In the genomic region with DNA sequence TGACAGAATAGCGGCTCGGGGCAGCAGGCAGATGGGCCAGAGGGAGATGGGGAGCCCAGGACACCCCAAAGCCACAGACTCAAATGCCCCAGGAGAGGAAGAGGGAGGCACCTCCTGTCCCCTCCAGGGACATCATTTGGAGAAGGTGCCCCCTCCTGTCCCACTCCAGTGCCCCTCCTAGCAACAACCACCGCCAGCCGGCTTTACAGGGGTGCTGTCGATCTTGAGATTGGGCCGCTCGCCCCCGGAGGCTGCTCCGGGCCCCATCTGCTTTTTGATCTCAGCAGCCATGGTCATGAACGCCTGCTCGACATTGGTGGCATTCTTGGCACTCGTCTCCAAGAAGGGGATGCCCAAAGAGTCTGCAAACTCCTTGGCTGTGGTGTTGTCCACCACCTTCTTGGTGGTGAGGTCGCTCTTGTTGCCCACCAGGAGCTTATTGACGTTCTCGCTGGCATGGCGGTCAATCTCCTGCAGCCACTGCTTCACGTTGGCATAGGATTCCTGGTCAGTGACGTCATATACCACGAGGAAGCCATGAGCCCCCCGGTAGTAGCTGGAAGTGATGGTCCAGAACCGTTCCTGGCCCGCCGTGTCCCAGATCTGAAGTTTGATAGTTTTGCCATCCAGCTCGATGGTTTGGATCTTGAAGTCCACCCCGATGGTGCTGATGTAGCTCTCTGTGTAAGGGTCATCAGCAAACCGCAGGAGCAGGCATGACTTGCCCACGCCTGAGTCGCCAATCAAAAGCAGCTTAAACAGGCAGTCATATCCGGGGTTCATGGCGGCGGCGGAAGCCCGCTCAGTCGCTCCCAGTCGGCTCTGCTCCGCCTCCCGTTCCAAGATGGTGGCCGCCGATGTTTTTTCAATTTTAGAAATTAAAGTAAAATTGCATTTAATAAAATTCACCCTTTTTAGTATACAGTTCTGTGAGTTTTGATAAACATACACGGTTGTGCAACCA, we compare ENCODE assay signal across 32 cellular contexts. TPM values are rescaled to one million over a fixed set of nuclear protein-coding genes. Genes with fewer than 3 reads are reported as not detected.
"Had no signal": no experiment of that assay in that cellular context is flagged by ENCODE, and none has a peak within 500 bp of the region (broad histone marks: within the 10 kb centered on the region; RNA-seq: fewer than 3 reads in every experiment).

No MANE protein-coding gene starts in this region.

- H3K9me3 ChIP-seq: esophagus muscularis mucosa, gastrocnemius medialis had no signal

- H3K36me3 Mint-ChIP-seq: activated naive CD4-positive, alpha-beta T cell treated with anti-CD3 and anti-CD28 coated beads, Interleukin-2, amount 10 ng/mL, durations not matched to agents 7 days and 5 days; activated naive CD4-positive, alpha-beta T cell treated with anti-CD3 and anti-CD28 coated beads, Interleukin-2, amount 50 U/mL, for 72 hours; activated naive CD8-positive, alpha-beta T cell treated with anti-CD3 and anti-CD28 coated beads, Interleukin-2, amount 10 ng/mL, durations not matched to agents 7 days and 5 days had no signal

- H3K4me3 Mint-ChIP-seq: activated B cell treated with CpG ODN at 0.5 μM for 24 hours; activated CD4-positive, alpha-beta memory T cell treated with anti-CD3 and anti-CD28 coated beads, Interleukin-2, amount 10 ng/mL, durations not matched to agents 7 days and 5 days; activated CD4-positive, alpha-beta T cell treated with anti-CD3 and anti-CD28 coated beads, Interleukin-2, amount 10 ng/mL, durations not matched to agents 7 days and 5 days; activated naive CD4-positive, alpha-beta T cell treated with anti-CD3 and anti-CD28 coated beads, Interleukin-2, amount 10 ng/mL, durations not matched to agents 7 days and 5 days; activated naive CD8-positive, alpha-beta T cell treated with anti-CD3 and anti-CD28 coated beads, Interleukin-2, amount 10 ng/mL, durations not matched to agents 7 days and 5 days; activated T-cell treated with anti-CD3 and anti-CD28 coated beads, Interleukin-2, amount 50 U/mL, for 24 hours; activated T-cell treated with anti-CD3 and anti-CD28 coated beads, Interleukin-2, amount 50 U/mL, for 72 hours; effector memory CD8-positive, alpha-beta T cell; T-helper 17 cell; T-helper 2 cell treated with Interferon-gamma antibody and Interleukin-4, amounts not matched to agents 5 μg/mL and 100 μg/mL, for 36 hours had no signal

- H3K27me3 ChIP-seq: gastrocnemius medialis had no signal

- ATAC-seq: activated naive CD4-positive, alpha-beta T cell treated with anti-CD3 and anti-CD28 coated beads, Interleukin-2, amount 50 U/mL, for 72 hours; activated T-cell treated with anti-CD3 and anti-CD28 coated beads, Interleukin-2, amount 50 U/mL, for 72 hours; effector memory CD8-positive, alpha-beta T cell; foreskin keratinocyte; gastrocnemius medialis; T-helper 17 cell had no signal

- H3K27ac Mint-ChIP-seq: activated B cell treated with CpG ODN at 0.5 μM for 24 hours; activated CD4-positive, alpha-beta memory T cell treated with anti-CD3 and anti-CD28 coated beads, Interleukin-2, amount 10 ng/mL, durations not matched to agents 7 days and 5 days; activated CD4-positive, alpha-beta T cell treated with anti-CD3 and anti-CD28 coated beads, Interleukin-2, amount 10 ng/mL, durations not matched to agents 7 days and 5 days; activated naive CD4-positive, alpha-beta T cell treated with anti-CD3 and anti-CD28 coated beads, Interleukin-2, amount 10 ng/mL, durations not matched to agents 7 days and 5 days; activated naive CD4-positive, alpha-beta T cell treated with anti-CD3 and anti-CD28 coated beads, Interleukin-2, amount 50 U/mL, for 72 hours; activated naive CD8-positive, alpha-beta T cell treated with anti-CD3 and anti-CD28 coated beads, Interleukin-2, amount 10 ng/mL, durations not matched to agents 7 days and 5 days; activated T-cell treated with anti-CD3 and anti-CD28 coated beads, Interleukin-2, amount 50 U/mL, for 24 hours; activated T-cell treated with anti-CD3 and anti-CD28 coated beads, Interleukin-2, amount 50 U/mL, for 72 hours; effector memory CD8-positive, alpha-beta T cell; T-helper 17 cell; T-helper 2 cell treated with Interferon-gamma antibody and Interleukin-4, amounts not matched to agents 5 μg/mL and 100 μg/mL, for 36 hours had no signal

- H3K4me1 ChIP-seq: esophagus muscularis mucosa, foreskin keratinocyte had no signal

- H3K36me3 ChIP-seq: brain microvascular endothelial cell, esophagus muscularis mucosa, gastrocnemius medialis, WERI-Rb-1 had no signal

- H3K27ac ChIP-seq: brain microvascular endothelial cell, esophagus muscularis mucosa, foreskin keratinocyte, gastrocnemius medialis, WERI-Rb-1 had no signal

- H3K4me3 ChIP-seq: esophagus muscularis mucosa, gastrocnemius medialis had no signal

- DNase-seq: activated B cell treated with CpG ODN at 0.5 μM for 24 hours; activated CD4-positive, alpha-beta memory T cell treated with anti-CD3 and anti-CD28 coated beads, Interleukin-2, amount 10 ng/mL, durations not matched to agents 7 days and 5 days; activated CD4-positive, alpha-beta T cell treated with anti-CD3 and anti-CD28 coated beads for 1 hour; activated CD4-positive, alpha-beta T cell treated with anti-CD3 and anti-CD28 coated beads for 4 hours; activated CD4-positive, alpha-beta T cell treated with anti-CD3 and anti-CD28 coated beads, Interleukin-2, amount 10 ng/mL, durations not matched to agents 7 days and 5 days; activated CD4-positive, alpha-beta T cell treated with anti-CD3 and anti-CD28 coated beads, Interleukin-2, amount 50 U/mL, for 4 hours; activated CD8-positive, alpha-beta memory T cell treated with anti-CD3 and anti-CD28 coated beads, Interleukin-2, amount 50 U/mL, for 48 hours; activated gamma-delta T cell; activated naive CD4-positive, alpha-beta T cell; activated naive CD4-positive, alpha-beta T cell treated with anti-CD3 and anti-CD28 coated beads, Interleukin-2, amount 10 ng/mL, durations not matched to agents 7 days and 5 days; activated naive CD8-positive, alpha-beta T cell treated with anti-CD3 and anti-CD28 coated beads, Interleukin-2, amount 10 ng/mL, durations not matched to agents 7 days and 5 days; activated T-cell treated with anti-CD3 and anti-CD28 coated beads for 4 hours; activated T-cell treated with anti-CD3 and anti-CD28 coated beads, Interleukin-2, amount 50 U/mL, for 24 hours; activated T-cell treated with anti-CD3 and anti-CD28 coated beads, Interleukin-2, amount 50 U/mL, for 72 hours; brain microvascular endothelial cell; caudate nucleus; cortex of kidney; dermis blood vessel endothelial cell; effector CD4-positive, alpha-beta T cell; effector memory CD8-positive, alpha-beta T cell; erythroblast; foreskin keratinocyte; gastrocnemius medialis; glutamatergic neuron; T-helper 1 cell; T-helper 17 cell; T1000; WERI-Rb-1 had no signal

- H3K9me3 Mint-ChIP-seq: activated B cell treated with CpG ODN at 0.5 μM for 24 hours; activated CD4-positive, alpha-beta memory T cell treated with anti-CD3 and anti-CD28 coated beads, Interleukin-2, amount 10 ng/mL, durations not matched to agents 7 days and 5 days; activated CD4-positive, alpha-beta T cell treated with anti-CD3 and anti-CD28 coated beads, Interleukin-2, amount 10 ng/mL, durations not matched to agents 7 days and 5 days; activated naive CD4-positive, alpha-beta T cell treated with anti-CD3 and anti-CD28 coated beads, Interleukin-2, amount 10 ng/mL, durations not matched to agents 7 days and 5 days; activated naive CD4-positive, alpha-beta T cell treated with anti-CD3 and anti-CD28 coated beads, Interleukin-2, amount 50 U/mL, for 72 hours; activated naive CD8-positive, alpha-beta T cell treated with anti-CD3 and anti-CD28 coated beads, Interleukin-2, amount 10 ng/mL, durations not matched to agents 7 days and 5 days; activated T-cell treated with anti-CD3 and anti-CD28 coated beads, Interleukin-2, amount 50 U/mL, for 24 hours; activated T-cell treated with anti-CD3 and anti-CD28 coated beads, Interleukin-2, amount 50 U/mL, for 72 hours; effector memory CD8-positive, alpha-beta T cell; T-helper 2 cell treated with Interferon-gamma antibody and Interleukin-4, amounts not matched to agents 5 μg/mL and 100 μg/mL, for 36 hours had no signal

- H3K4me1 Mint-ChIP-seq: activated B cell treated with CpG ODN at 0.5 μM for 24 hours; activated CD4-positive, alpha-beta memory T cell treated with anti-CD3 and anti-CD28 coated beads, Interleukin-2, amount 10 ng/mL, durations not matched to agents 7 days and 5 days; activated CD4-positive, alpha-beta T cell treated with anti-CD3 and anti-CD28 coated beads, Interleukin-2, amount 10 ng/mL, durations not matched to agents 7 days and 5 days; activated naive CD4-positive, alpha-beta T cell treated with anti-CD3 and anti-CD28 coated beads, Interleukin-2, amount 10 ng/mL, durations not matched to agents 7 days and 5 days; activated naive CD8-positive, alpha-beta T cell treated with anti-CD3 and anti-CD28 coated beads, Interleukin-2, amount 10 ng/mL, durations not matched to agents 7 days and 5 days; T-helper 17 cell had no signal

RNA-seq across cellular contexts. Expression of gene FRMPD1, which starts 14.0 kb away (rescaled TPM):
- total RNA-seq: activated CD4-positive, alpha-beta memory T cell treated with anti-CD3 and anti-CD28 coated beads, Interleukin-2, amount 10 ng/mL, durations not matched to agents 7 days and 5 days; activated CD4-positive, alpha-beta T cell treated with anti-CD3 and anti-CD28 coated beads, Interleukin-2, amount 10 ng/mL, durations not matched to agents 7 days and 5 days; activated naive CD4-positive, alpha-beta T cell treated with anti-CD3 and anti-CD28 coated beads, Interleukin-2, amount 50 U/mL, for 72 hours; activated naive CD8-positive, alpha-beta T cell treated with anti-CD3 and anti-CD28 coated beads, Interleukin-2, amount 10 ng/mL, durations not matched to agents 7 days and 5 days; activated T-cell treated with anti-CD3 and anti-CD28 coated beads, Interleukin-2, amount 50 U/mL, for 72 hours; chondrocyte; dermis blood vessel endothelial cell; T-helper 17 cell had no signal
